ENCODE assay signal across 8 cellular contexts in the genomic region with DNA sequence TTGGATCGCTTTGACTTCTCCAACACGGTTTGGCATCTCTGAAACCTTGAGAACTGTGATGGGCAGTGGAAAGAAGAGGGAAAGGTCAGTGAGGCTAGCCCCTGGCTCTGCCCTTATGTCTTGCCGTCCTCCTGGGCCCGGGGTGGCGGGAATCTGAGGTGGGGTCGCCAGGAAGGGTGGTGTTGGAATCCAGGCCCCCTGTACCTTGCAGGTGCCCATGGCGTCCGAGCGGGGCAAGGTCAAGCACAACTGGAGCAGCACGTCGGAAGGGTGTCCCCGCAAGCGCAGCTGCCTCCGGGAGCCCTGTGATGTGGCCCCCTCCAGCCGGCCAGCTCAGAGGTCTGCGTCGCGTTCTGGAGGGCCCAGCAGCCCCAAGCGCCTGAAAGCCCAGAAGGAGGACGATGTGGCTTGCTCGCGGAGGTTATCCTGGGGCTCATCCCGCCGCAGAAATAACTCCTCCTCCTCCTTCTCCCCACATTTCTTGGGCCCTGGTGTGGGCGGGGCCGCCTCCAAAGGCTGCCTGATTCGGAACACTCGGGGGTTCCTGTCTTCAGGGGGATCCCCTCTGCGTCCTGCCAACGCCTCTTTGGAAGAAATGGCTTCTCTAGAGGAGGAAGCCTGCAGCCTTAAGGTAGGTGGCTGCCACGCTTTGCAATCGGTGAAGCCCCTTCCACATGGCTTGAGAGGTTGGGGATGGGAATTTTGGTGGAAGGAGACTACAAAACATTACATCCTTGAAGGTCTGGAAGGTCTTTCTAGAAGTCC. TPM values are rescaled to one million over a fixed set of nuclear protein-coding genes. Genes with fewer than 3 reads are reported as not detected.
DNase-seq lines count a peak whose midpoint lies in the region; ATAC-seq and TF ChIP-seq lines count a peak whose summit lies in the region.

No MANE protein-coding gene starts in this region.

- peaks cover 7% of the 10 kb centered on the region for H3K9me3 ChIP-seq in WERI-Rb-1 (ENCODE audit: severe bottlenecking)

- peaks cover 39% of the 10 kb centered on the region for H3K36me3 ChIP-seq in WERI-Rb-1

- H3K27ac ChIP-seq in C4-2B (peak overlapping the region; percentile 84), WERI-Rb-1 (peak overlapping the region; percentile 78)

- peak; percentile 18 for ATAC-seq in left colon
- no peak for ATAC-seq in HG02623 (IDR thresholded peaks at IDR 0.05; ENCODE audit: unreplicated experiment)
- ATAC-seq in GM21515 (IDR thresholded peaks at IDR 0.05; ENCODE audit: unreplicated experiment), result no peak

- TF ChIP-seq CTCF in C4-2B (conservative IDR thresholded peaks at IDR 0.05) (no peak), HFF-Myc (IDR thresholded peaks at IDR 0.05; ENCODE audit: low read depth, low read length, missing control alignments) (no peak), WERI-Rb-1 (IDR thresholded peaks at IDR 0.05; ENCODE audit: low read depth, low read length) (no peak)

- intact Hi-C loops in left colon (cut with DNase I, micrococcal nuclease), result no loop called here

- H3K4me3 ChIP-seq in HFF-Myc (replicated peaks; ENCODE audit: low read depth, low read length) (peak overlapping the region; percentile 91), WERI-Rb-1 (ENCODE audit: low read depth, low read length) (peak overlapping the region; percentile 97)

- H3K27me3 ChIP-seq in WERI-Rb-1 (ENCODE audit: insufficient read depth, low read depth, severe bottlenecking), result no peaks in the 10 kb centered on the region

- DNase-seq in HFF-Myc (ENCODE audit: extremely low read depth, low read depth), result no peak
- DNase-seq in WERI-Rb-1, result peak; percentile 17
- DNase-seq in central memory CD4-positive, alpha-beta T cell, result peak; percentile 34
- peak; percentile 51 to 55 for DNase-seq in left colon
- DNase-seq in stimulated activated CD4-positive, alpha-beta T cell treated with anti-CD3 and anti-CD28 coated beads, Interleukin-4, amount 100 ng/mL, for 48 hours (ENCODE audit: low read depth in 2 of 2), result peak; percentile 62 to 68

RNA-seq across cellular contexts. Expression of gene TATDN2, which starts 0.9 kb away (rescaled TPM):
- total RNA-seq in left colon, result 10 to 100 TPM; 30.2 to 37.9 TPM

RNA-seq across cellular contexts. Expression of gene GHRL, which starts 43.6 kb away (rescaled TPM):
- total RNA-seq in left colon, result 1 to 10 TPM in 1 of 2 donors, under 1 TPM in 1; 0.75 to 1.1 TPM
